Comparison of ENCODE assay signal across 1 cellular context in the genomic region with DNA sequence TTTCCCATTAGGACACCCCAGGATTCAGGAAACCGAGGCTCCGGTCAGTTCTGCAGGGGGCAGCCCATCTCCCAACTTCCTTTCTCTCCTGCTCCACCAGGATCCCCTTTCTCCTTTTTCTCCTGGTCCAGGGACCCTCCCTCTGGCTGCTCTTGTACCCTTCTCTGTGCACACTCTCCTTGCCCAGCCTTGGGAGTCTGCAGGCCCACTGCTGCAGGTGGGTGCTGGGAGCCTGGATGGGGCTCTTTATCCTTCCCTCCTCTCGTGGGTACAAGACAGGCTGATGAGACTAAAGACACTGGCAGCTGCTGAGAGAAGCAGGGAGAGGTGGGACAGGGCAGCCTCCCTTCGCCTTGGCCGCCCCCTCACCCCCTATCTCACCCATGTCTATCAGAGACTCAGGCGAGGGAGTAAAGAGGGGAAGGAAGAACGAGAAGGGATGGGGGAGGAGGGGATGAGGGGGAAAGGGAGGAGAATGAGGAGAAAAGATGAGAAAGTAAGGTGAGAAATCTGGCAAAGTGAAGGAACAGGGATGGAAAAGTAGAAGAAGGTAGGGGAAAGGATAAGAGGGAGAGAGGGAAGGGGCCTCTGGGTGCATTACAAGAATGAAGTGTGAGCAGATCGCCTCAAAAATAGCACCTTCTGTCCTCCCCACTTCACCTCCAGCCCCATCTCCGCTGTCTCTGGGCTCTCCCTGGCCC.
TF ChIP-seq lines count a peak whose summit lies in the region.

No MANE protein-coding gene starts in this region.

TF ChIP-seq in SK-N-SH treated with all-trans-retinoic acid at 6 μM for 48 hours, 23 proteins besides CTCF, POLR2A, EP300 and RAD21 (continued from another document):
- TF ChIP-seq, protein P1, sequence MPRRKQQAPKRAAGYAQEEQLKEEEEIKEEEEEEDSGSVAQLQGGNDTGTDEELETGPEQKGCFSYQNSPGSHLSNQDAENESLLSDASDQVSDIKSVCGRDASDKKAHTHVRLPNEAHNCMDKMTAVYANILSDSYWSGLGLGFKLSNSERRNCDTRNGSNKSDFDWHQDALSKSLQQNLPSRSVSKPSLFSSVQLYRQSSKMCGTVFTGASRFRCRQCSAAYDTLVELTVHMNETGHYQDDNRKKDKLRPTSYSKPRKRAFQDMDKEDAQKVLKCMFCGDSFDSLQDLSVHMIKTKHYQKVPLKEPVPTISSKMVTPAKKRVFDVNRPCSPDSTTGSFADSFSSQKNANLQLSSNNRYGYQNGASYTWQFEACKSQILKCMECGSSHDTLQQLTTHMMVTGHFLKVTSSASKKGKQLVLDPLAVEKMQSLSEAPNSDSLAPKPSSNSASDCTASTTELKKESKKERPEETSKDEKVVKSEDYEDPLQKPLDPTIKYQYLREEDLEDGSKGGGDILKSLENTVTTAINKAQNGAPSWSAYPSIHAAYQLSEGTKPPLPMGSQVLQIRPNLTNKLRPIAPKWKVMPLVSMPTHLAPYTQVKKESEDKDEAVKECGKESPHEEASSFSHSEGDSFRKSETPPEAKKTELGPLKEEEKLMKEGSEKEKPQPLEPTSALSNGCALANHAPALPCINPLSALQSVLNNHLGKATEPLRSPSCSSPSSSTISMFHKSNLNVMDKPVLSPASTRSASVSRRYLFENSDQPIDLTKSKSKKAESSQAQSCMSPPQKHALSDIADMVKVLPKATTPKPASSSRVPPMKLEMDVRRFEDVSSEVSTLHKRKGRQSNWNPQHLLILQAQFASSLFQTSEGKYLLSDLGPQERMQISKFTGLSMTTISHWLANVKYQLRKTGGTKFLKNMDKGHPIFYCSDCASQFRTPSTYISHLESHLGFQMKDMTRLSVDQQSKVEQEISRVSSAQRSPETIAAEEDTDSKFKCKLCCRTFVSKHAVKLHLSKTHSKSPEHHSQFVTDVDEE (CRISPR knock-in tag; IDR thresholded peaks at IDR 0.05) = no peak
- TF ChIP-seq GLIS3 (CRISPR knock-in tag; IDR thresholded peaks at IDR 0.05) = no peak
- TF ChIP-seq TCF4 (CRISPR knock-in tag; IDR thresholded peaks at IDR 0.05; ENCODE audit: borderline replicate concordance) = no peak
- TF ChIP-seq ZNF8 (CRISPR knock-in tag; IDR thresholded peaks at IDR 0.05) = no peak
- TF ChIP-seq ZNF565 (CRISPR knock-in tag; conservative IDR thresholded peaks at IDR 0.05; ENCODE audit: low read depth) = no peak
- TF ChIP-seq OSR1 (CRISPR knock-in tag; IDR thresholded peaks at IDR 0.05) = no peak
- no peak for TF ChIP-seq ESRRG (CRISPR knock-in tag; IDR thresholded peaks at IDR 0.05)
- no peak for TF ChIP-seq RARB (CRISPR knock-in tag; IDR thresholded peaks at IDR 0.05)
- TF ChIP-seq PPARA (CRISPR knock-in tag; IDR thresholded peaks at IDR 0.05; ENCODE audit: borderline replicate concordance) = no peak
- no peak for TF ChIP-seq POU6F1 (CRISPR knock-in tag; IDR thresholded peaks at IDR 0.05; ENCODE audit: borderline replicate concordance, low read depth)
- TF ChIP-seq TOX (CRISPR knock-in tag; IDR thresholded peaks at IDR 0.05; ENCODE audit: borderline replicate concordance) = no peak
- TF ChIP-seq SNAI2 (CRISPR knock-in tag; IDR thresholded peaks at IDR 0.05) = no peak
